In the genomic region with DNA sequence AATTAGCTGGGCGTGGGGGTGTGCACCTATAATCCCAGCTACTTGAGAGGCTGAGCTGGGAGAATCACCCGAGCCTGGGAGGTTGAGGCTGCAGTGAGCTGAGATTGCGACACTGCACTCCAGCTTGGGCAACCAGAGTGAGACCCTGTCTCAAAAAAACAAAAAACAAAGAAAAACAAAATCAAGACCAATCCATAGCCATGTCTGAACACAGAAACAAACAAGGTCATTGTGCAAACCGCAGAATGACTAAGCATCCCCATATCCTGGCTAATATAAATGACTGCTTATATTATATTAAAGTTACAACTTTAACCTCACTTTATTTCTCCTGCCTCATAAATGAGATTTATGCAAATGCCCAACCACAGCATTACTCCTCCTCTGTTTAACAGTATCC, we compare ENCODE assay signal across 2 cellular contexts.
TF ChIP-seq lines count a peak whose summit lies in the region.

No MANE protein-coding gene starts in this region.

TF ChIP-seq in Ishikawa, 13 proteins besides CTCF, POLR2A, EP300 and RAD21:
- TF ChIP-seq CEBPB (IDR thresholded peaks at IDR 0.05) (peak; percentile 54; the same call in 1 of the 2 replicates), TEAD4 (IDR thresholded peaks at IDR 0.05) (no peak)
TF ChIP-seq in Ishikawa: peak in this region for 1.

TF ChIP-seq in K562, 482 proteins besides CTCF, POLR2A, EP300 and RAD21 (continues in another document):
- TF ChIP-seq SMARCA5 (IDR thresholded peaks at IDR 0.05), result no peak
- no peak for TF ChIP-seq LARP7 (IDR thresholded peaks at IDR 0.05)
- TF ChIP-seq, protein P1, sequence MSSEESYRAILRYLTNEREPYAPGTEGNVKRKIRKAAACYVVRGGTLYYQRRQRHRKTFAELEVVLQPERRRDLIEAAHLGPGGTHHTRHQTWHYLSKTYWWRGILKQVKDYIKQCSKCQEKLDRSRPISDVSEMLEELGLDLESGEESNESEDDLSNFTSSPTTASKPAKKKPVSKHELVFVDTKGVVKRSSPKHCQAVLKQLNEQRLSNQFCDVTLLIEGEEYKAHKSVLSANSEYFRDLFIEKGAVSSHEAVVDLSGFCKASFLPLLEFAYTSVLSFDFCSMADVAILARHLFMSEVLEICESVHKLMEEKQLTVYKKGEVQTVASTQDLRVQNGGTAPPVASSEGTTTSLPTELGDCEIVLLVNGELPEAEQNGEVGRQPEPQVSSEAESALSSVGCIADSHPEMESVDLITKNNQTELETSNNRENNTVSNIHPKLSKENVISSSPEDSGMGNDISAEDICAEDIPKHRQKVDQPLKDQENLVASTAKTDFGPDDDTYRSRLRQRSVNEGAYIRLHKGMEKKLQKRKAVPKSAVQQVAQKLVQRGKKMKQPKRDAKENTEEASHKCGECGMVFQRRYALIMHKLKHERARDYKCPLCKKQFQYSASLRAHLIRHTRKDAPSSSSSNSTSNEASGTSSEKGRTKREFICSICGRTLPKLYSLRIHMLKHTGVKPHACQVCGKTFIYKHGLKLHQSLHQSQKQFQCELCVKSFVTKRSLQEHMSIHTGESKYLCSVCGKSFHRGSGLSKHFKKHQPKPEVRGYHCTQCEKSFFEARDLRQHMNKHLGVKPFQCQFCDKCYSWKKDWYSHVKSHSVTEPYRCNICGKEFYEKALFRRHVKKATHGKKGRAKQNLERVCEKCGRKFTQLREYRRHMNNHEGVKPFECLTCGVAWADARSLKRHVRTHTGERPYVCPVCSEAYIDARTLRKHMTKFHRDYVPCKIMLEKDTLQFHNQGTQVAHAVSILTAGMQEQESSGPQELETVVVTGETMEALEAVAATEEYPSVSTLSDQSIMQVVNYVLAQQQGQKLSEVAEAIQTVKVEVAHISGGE (CRISPR knock-in tag; IDR thresholded peaks at IDR 0.05), result no peak
- TF ChIP-seq SAFB2 (IDR thresholded peaks at IDR 0.05; ENCODE audit: borderline replicate concordance, low read depth, low read length, severe bottlenecking), result no peak
- peak; percentile 79 for TF ChIP-seq NFE2 (IDR thresholded peaks at IDR 0.05; ENCODE audit: low read depth)
- TF ChIP-seq GATA2 (CRISPR knock-in tag; IDR thresholded peaks at IDR 0.05), result no peak
- no peak for TF ChIP-seq ZNF507 (tag; conservative IDR thresholded peaks at IDR 0.05)
- TF ChIP-seq POU5F1 (IDR thresholded peaks at IDR 0.05; ENCODE audit: borderline replicate concordance, low read depth, low read length, partially characterized antibody), result no peak
- TF ChIP-seq NR2C2 (CRISPR knock-in tag; IDR thresholded peaks at IDR 0.05), result no peak
- 0 out of 2 replicates have a peak, but pooled peaks have one; percentile 44 for TF ChIP-seq NR2C2 (tag; IDR thresholded peaks at IDR 0.05)
- TF ChIP-seq MAFF (IDR thresholded peaks at IDR 0.05; ENCODE audit: low read length), result peak; percentile 61; the same call in 1 of the 2 replicates
- TF ChIP-seq, protein P2, sequence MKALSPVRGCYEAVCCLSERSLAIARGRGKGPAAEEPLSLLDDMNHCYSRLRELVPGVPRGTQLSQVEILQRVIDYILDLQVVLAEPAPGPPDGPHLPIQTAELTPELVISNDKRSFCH (CRISPR knock-in tag; IDR thresholded peaks at IDR 0.05), result no peak
- TF ChIP-seq, protein P2 (tag; IDR thresholded peaks at IDR 0.05), result no peak
- TF ChIP-seq TCFL5 (CRISPR knock-in tag; conservative IDR thresholded peaks at IDR 0.05), result no peak
- TF ChIP-seq, protein P3, sequence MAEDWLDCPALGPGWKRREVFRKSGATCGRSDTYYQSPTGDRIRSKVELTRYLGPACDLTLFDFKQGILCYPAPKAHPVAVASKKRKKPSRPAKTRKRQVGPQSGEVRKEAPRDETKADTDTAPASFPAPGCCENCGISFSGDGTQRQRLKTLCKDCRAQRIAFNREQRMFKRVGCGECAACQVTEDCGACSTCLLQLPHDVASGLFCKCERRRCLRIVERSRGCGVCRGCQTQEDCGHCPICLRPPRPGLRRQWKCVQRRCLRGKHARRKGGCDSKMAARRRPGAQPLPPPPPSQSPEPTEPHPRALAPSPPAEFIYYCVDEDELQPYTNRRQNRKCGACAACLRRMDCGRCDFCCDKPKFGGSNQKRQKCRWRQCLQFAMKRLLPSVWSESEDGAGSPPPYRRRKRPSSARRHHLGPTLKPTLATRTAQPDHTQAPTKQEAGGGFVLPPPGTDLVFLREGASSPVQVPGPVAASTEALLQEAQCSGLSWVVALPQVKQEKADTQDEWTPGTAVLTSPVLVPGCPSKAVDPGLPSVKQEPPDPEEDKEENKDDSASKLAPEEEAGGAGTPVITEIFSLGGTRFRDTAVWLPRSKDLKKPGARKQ (CRISPR knock-in tag; IDR thresholded peaks at IDR 0.05), result no peak
- TF ChIP-seq PTBP1 (IDR thresholded peaks at IDR 0.05; ENCODE audit: low read depth, low read length), result no peak
- no peak for TF ChIP-seq SREBF2 (CRISPR knock-in tag; IDR thresholded peaks at IDR 0.05)
- no peak for TF ChIP-seq ZNF586 (CRISPR knock-in tag; conservative IDR thresholded peaks at IDR 0.05)
- TF ChIP-seq C11orf30 (IDR thresholded peaks at IDR 0.05; ENCODE audit: low read depth), result peak; percentile 89
- TF ChIP-seq ARID1B (IDR thresholded peaks at IDR 0.05), result peak; percentile 54
- TF ChIP-seq, protein P4, sequence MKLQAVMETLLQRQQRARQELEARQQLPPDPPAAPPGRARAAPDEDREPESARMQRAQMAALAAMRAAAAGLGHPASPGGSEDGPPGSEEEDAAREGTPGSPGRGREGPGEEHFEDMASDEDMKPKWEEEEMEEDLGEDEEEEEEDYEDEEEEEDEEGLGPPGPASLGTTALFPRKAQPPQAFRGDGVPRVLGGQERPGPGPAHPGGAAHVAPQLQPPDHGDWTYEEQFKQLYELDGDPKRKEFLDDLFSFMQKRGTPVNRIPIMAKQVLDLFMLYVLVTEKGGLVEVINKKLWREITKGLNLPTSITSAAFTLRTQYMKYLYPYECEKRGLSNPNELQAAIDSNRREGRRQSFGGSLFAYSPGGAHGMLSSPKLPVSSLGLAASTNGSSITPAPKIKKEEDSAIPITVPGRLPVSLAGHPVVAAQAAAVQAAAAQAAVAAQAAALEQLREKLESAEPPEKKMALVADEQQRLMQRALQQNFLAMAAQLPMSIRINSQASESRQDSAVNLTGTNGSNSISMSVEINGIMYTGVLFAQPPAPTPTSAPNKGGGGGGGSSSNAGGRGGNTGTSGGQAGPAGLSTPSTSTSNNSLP (IDR thresholded peaks at IDR 0.05; ENCODE audit: borderline replicate concordance, low read depth, low read length), result no peak
- TF ChIP-seq LCOR (CRISPR knock-in tag; IDR thresholded peaks at IDR 0.05), result no peak
- TF ChIP-seq KDM2B (CRISPR knock-in tag; IDR thresholded peaks at IDR 0.05), result no peak
- TF ChIP-seq YBX1 (IDR thresholded peaks at IDR 0.05), result no peak
- TF ChIP-seq ARID2 (IDR thresholded peaks at IDR 0.05), result no peak
- TF ChIP-seq ZNF224 (CRISPR knock-in tag; IDR thresholded peaks at IDR 0.05), result no peak
- no peak for TF ChIP-seq TEAD4 (IDR thresholded peaks at IDR 0.05; ENCODE audit: low read length)
- no peak for TF ChIP-seq TEAD4 (CRISPR knock-in tag; IDR thresholded peaks at IDR 0.05; ENCODE audit: borderline replicate concordance)
- TF ChIP-seq CEBPG (CRISPR knock-in tag; IDR thresholded peaks at IDR 0.05), result no peak
- TF ChIP-seq CEBPG (tag; conservative IDR thresholded peaks at IDR 0.05 in 1 of 2, IDR thresholded peaks at IDR 0.05 in 1 of 2), result peak; percentile 81 to 87
- TF ChIP-seq FOSL1 (tag; conservative IDR thresholded peaks at IDR 0.05), result peak; percentile 63
- TF ChIP-seq ZEB2 (IDR thresholded peaks at IDR 0.05), result no peak
- no peak for TF ChIP-seq TAF1 (IDR thresholded peaks at IDR 0.05; ENCODE audit: control insufficient read depth, extremely low read depth, insufficient read depth, low read length, severe bottlenecking)
- TF ChIP-seq ZNF584 (CRISPR knock-in tag; IDR thresholded peaks at IDR 0.05; ENCODE audit: low read depth), result no peak
- TF ChIP-seq, protein P5, sequence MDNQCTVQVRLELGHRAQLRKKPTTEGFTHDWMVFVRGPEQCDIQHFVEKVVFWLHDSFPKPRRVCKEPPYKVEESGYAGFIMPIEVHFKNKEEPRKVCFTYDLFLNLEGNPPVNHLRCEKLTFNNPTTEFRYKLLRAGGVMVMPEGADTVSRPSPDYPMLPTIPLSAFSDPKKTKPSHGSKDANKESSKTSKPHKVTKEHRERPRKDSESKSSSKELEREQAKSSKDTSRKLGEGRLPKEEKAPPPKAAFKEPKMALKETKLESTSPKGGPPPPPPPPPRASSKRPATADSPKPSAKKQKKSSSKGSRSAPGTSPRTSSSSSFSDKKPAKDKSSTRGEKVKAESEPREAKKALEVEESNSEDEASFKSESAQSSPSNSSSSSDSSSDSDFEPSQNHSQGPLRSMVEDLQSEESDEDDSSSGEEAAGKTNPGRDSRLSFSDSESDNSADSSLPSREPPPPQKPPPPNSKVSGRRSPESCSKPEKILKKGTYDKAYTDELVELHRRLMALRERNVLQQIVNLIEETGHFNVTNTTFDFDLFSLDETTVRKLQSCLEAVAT (IDR thresholded peaks at IDR 0.05), result peak in 1 of 2 experiments; percentile 82; a peak in 2 of 4 replicates
- TF ChIP-seq, protein P6, sequence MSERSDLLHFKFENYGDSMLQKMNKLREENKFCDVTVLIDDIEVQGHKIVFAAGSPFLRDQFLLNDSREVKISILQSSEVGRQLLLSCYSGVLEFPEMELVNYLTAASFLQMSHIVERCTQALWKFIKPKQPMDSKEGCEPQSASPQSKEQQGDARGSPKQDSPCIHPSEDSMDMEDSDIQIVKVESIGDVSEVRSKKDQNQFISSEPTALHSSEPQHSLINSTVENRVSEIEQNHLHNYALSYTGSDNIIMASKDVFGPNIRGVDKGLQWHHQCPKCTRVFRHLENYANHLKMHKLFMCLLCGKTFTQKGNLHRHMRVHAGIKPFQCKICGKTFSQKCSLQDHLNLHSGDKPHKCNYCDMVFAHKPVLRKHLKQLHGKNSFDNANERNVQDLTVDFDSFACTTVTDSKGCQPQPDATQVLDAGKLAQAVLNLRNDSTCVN (CRISPR knock-in tag; IDR thresholded peaks at IDR 0.05), result no peak
- TF ChIP-seq KDM1A (IDR thresholded peaks at IDR 0.05), result peak in 1 of 2 experiments; percentile 39; a peak in 2 of 4 replicates
- peak; percentile 28; the same call in 1 of the 2 replicates for TF ChIP-seq JUND (IDR thresholded peaks at IDR 0.05; ENCODE audit: borderline replicate concordance, low read depth, low read length)
- no peak for TF ChIP-seq JUND (tag; IDR thresholded peaks at IDR 0.05; ENCODE audit: borderline replicate concordance, low read depth, low read length)
- TF ChIP-seq ZC3H8 (IDR thresholded peaks at IDR 0.05), result no peak
- no peak for TF ChIP-seq DACH1 (IDR thresholded peaks at IDR 0.05; ENCODE audit: partially characterized antibody)
- TF ChIP-seq, protein P7, sequence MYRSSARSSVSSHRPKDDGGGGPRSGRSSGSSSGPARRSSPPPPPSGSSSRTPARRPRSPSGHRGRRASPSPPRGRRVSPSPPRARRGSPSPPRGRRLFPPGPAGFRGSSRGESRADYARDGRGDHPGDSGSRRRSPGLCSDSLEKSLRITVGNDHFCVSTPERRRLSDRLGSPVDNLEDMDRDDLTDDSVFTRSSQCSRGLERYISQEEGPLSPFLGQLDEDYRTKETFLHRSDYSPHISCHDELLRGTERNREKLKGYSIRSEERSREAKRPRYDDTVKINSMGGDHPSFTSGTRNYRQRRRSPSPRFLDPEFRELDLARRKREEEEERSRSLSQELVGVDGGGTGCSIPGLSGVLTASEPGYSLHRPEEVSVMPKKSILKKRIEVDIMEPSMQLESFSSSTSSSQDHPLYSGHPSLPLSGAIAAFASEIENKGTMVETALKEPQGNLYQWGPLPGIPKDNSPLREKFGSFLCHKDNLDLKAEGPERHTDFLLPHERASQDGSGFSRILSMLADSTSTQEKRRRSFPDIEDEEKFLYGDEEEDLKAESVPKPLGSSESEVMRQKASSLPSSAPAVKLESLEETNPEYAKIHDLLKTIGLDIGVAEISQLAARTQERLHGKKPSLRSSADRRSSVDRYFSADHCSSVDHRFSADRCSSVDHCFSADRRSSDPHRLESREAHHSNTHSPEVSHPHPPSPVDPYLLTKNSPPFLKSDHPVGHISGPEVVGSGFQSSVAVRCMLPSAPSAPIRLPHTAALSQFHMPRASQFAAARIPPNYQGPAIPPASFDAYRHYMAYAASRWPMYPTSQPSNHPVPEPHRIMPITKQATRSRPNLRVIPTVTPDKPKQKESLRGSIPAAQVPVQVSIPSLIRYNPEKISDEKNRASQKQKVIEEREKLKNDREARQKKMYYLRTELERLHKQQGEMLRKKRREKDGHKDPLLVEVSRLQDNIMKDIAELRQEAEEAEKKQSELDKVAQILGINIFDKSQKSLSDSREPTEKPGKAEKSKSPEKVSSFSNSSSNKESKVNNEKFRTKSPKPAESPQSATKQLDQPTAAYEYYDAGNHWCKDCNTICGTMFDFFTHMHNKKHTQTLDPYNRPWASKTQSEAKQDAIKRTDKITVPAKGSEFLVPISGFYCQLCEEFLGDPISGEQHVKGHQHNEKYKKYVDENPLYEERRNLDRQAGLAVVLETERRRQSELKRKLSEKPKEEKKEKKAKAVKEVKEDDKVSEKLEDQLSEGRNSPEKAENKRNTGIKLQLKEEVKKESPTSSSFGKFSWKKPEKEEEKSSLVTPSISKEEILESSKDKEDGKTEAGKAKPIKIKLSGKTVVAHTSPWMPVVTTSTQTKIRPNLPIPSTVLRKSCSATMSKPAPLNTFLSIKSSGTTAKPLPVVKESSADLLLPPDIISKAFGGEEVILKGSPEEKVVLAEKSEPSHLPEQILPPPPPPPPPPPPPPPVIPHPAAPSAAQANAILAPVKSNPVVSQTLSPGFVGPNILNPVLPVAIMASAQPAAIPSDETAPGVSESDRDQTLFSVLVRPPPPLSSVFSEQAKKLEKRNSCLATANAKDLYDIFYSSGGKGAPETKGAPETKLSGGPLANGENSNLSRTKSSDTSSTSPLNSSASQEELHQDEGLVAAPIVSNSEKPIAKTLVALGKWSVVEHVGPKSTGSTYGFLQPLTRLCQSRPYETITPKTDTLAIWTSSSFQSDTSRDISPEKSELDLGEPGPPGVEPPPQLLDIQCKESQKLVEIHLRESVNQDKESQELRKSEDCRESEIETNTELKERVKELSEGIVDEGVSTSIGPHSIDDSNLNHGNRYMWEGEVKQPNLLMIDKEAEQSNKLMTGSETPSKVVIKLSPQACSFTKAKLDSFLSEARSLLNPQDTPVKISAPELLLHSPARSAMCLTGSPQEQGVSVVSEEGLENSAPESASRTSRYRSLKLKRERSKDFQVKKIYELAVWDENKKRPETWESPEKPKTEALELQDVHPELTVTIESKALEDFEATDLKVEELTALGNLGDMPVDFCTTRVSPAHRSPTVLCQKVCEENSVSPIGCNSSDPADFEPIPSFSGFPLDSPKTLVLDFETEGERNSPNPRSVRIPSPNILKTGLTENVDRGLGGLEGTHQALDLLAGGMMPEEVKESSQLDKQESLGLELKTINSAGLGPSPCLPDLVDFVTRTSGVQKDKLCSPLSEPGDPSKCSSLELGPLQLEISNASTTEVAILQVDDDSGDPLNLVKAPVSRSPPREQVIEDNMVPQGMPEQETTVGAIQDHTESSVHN (IDR thresholded peaks at IDR 0.05; ENCODE audit: borderline replicate concordance in 1 of 2, low read depth in 1 of 2), result no peak
- no peak for TF ChIP-seq ZNF668 (CRISPR knock-in tag; IDR thresholded peaks at IDR 0.05)
